14 cellular contexts compared by ENCODE assay signal in genomic region chr11:131914299-131914902, GRCh38.
DNase-seq lines count a peak whose midpoint lies in the region; ATAC-seq, FAIRE-seq and TF ChIP-seq lines count a peak whose summit lies in the region.
"Had no signal": no experiment of that assay in that cellular context is flagged by ENCODE, and none has a peak within 500 bp of the region (broad histone marks: within the 10 kb centered on the region; RNA-seq: fewer than 3 reads in every experiment).

No MANE protein-coding gene starts in this region.

- peaks cover 4% of the 10 kb centered on the region for H3K4me1 Mint-ChIP-seq in progenitor cell of endocrine pancreas (ENCODE audit: low read depth)
- H3K4me1 Mint-ChIP-seq: natural killer cell had no signal

- dilution Hi-C loops in endothelial cell of umbilical vein (cut with MboI; ENCODE audit: extremely low pct_ligation_motif_present, low sequenced_read_pairs): loop anchor here (25.0 kb wide), 1 partner anchor 177 kb away; no protein-coding TSS in a partner anchor

- H2AK5ac ChIP-seq in trophoblast cell (ENCODE audit: low read length): no peak overlapping the region

- no peaks in the 10 kb centered on the region for H3K36me3 ChIP-seq in endothelial cell of umbilical vein (ENCODE audit: control insufficient read depth in 2 of 2, extremely low read depth in 1 of 2, insufficient read depth in 2 of 2, low read length in 2 of 2)
- H3K36me3 ChIP-seq in trophoblast cell (ENCODE audit: control insufficient read depth in 1 of 2, insufficient read depth in 2 of 2, low read length in 2 of 2): no peaks in the 10 kb centered on the region
- H3K36me3 ChIP-seq: heart left ventricle, SJSA1, suprapubic skin had no signal

- no peaks in the 10 kb centered on the region for H3K9me3 ChIP-seq in endothelial cell of umbilical vein (replicated peaks; ENCODE audit: control insufficient read depth, insufficient read depth, low read length)
- H3K9me3 ChIP-seq in trophoblast cell (ENCODE audit: insufficient read depth, low read depth, low read length): peaks cover 2% of the 10 kb centered on the region
- H3K9me3 ChIP-seq: heart left ventricle, SJSA1, suprapubic skin had no signal

- peak; percentile 31 to 34 for TF ChIP-seq CTCF in endothelial cell of umbilical vein (IDR thresholded peaks at IDR 0.05; ENCODE audit: extremely low read depth in 1 of 2, insufficient read depth in 1 of 2, low read depth in 1 of 2, low read length in 2 of 2)
- TF ChIP-seq CTCF in progenitor cell of endocrine pancreas (IDR thresholded peaks at IDR 0.05; ENCODE audit: unreplicated experiment): peak; percentile 34

- no peaks in the 10 kb centered on the region for H3K79me1 ChIP-seq in trophoblast cell (ENCODE audit: low read length)

- POLR2A ChIA-PET in endothelial cell of umbilical vein (lab: Charles Lee): no interaction called here

- H2AFZ ChIP-seq in endothelial cell of umbilical vein (ENCODE audit: low read depth, low read length) (no peak overlapping the region), trophoblast cell (ENCODE audit: insufficient read depth, low read length, poor library complexity) (no peak overlapping the region)

- H3K79me2 ChIP-seq in endothelial cell of umbilical vein (ENCODE audit: control insufficient read depth, insufficient read depth, low read length): no peaks in the 10 kb centered on the region
- no peaks in the 10 kb centered on the region for H3K79me2 ChIP-seq in trophoblast cell (ENCODE audit: control insufficient read depth, insufficient read depth, low read length, poor library complexity)

- no peak overlapping the region for H2BK12ac ChIP-seq in trophoblast cell (ENCODE audit: low read length)

- TF ChIP-seq POLR2A in endothelial cell of umbilical vein (IDR thresholded peaks at IDR 0.05; ENCODE audit: low read depth, low read length): no peak

- H3K23ac ChIP-seq in trophoblast cell (ENCODE audit: low read length): no peak overlapping the region

- ATAC-seq in GM19397 (IDR thresholded peaks at IDR 0.05; ENCODE audit: unreplicated experiment): no peak
- ATAC-seq: heart left ventricle, natural killer cell had no signal

- H4K8ac ChIP-seq in trophoblast cell (ENCODE audit: low read depth, low read length): no peak overlapping the region

- no peak overlapping the region for H3K4me3 Mint-ChIP-seq in progenitor cell of endocrine pancreas (ENCODE audit: low read depth)
- H3K4me3 Mint-ChIP-seq: natural killer cell had no signal

- no peak overlapping the region for H2BK120ac ChIP-seq in trophoblast cell (ENCODE audit: insufficient read depth, low read length, poor library complexity)

- H4K12ac ChIP-seq in trophoblast cell (ENCODE audit: low read depth, low read length): no peak overlapping the region

- H3K4me2 ChIP-seq in endothelial cell of umbilical vein (ENCODE audit: insufficient read depth, low read length): no peak overlapping the region
- H3K4me2 ChIP-seq in trophoblast cell (ENCODE audit: low read length): no peak overlapping the region

- H3K27ac ChIP-seq in endothelial cell of umbilical vein (ENCODE audit: insufficient read depth, low read depth, low read length): no peak overlapping the region
- H3K27ac ChIP-seq in trophoblast cell (ENCODE audit: low read depth, low read length): no peak overlapping the region
- H3K27ac ChIP-seq: heart left ventricle, SJSA1, suprapubic skin had no signal

- no peak overlapping the region for H3K14ac ChIP-seq in trophoblast cell (ENCODE audit: low read length)

- peaks cover 5% of the 10 kb centered on the region for H3K4me1 ChIP-seq in endothelial cell of umbilical vein (ENCODE audit: control insufficient read depth, extremely low read depth, insufficient read depth, low read length)
- H3K4me1 ChIP-seq in trophoblast cell (ENCODE audit: control insufficient read depth in 1 of 2, insufficient read depth in 2 of 2, low read length in 2 of 2): peaks cover 7 to 8% of the 10 kb centered on the region in 2 experiments
- H3K4me1 ChIP-seq: SJSA1 had no signal

- no peaks in the 10 kb centered on the region for H3K36me3 Mint-ChIP-seq in progenitor cell of endocrine pancreas (ENCODE audit: insufficient read depth)
- H3K36me3 Mint-ChIP-seq: natural killer cell had no signal

- H3K27me3 ChIP-seq in endothelial cell of umbilical vein (ENCODE audit: control insufficient read depth in 2 of 2, insufficient read depth in 2 of 2, low read length in 2 of 2): peaks cover 0 to 3% of the 10 kb centered on the region in 2 experiments
- peaks cover 24% of the 10 kb centered on the region for H3K27me3 ChIP-seq in trophoblast cell (ENCODE audit: insufficient read depth, low read length)
- H3K27me3 ChIP-seq: SJSA1 had no signal

- FAIRE-seq in endothelial cell of umbilical vein (lab: Jason Lieb, UNC): peak; percentile 56

- H2BK5ac ChIP-seq in trophoblast cell (ENCODE audit: low read depth, low read length, poor library complexity): no peak overlapping the region

- H4K20me1 ChIP-seq in endothelial cell of umbilical vein (replicated peaks; ENCODE audit: control insufficient read depth, extremely low read depth, insufficient read depth, low read length): no peaks in the 10 kb centered on the region

- H4K91ac ChIP-seq in trophoblast cell (ENCODE audit: low read depth, low read length): no peak overlapping the region

- H3K27ac Mint-ChIP-seq in progenitor cell of endocrine pancreas: no peak overlapping the region
- H3K27ac Mint-ChIP-seq: natural killer cell had no signal

- H3K27me3 Mint-ChIP-seq in progenitor cell of endocrine pancreas: peaks cover 53% of the 10 kb centered on the region

- no TSS peak for BruUV-seq in endothelial cell of umbilical vein (replicated peaks; lab: Mats Ljungman, UMichigan)

- H3K9ac ChIP-seq in endothelial cell of umbilical vein (replicated peaks; ENCODE audit: extremely low read depth, insufficient read depth, low read length) (no peak overlapping the region), trophoblast cell (ENCODE audit: low read length) (no peak overlapping the region)

- CTCF ChIA-PET in endothelial cell of umbilical vein (lab: Charles Lee): interaction anchor here (1.2 to 9.6 kb wide), 9 partner anchors 46 to 1027 kb away, joined by 4 to 322 read pairs (median 37); no protein-coding TSS in a partner anchor

- no peak overlapping the region for H3K4ac ChIP-seq in trophoblast cell (ENCODE audit: low read depth, low read length)

- no peaks in the 10 kb centered on the region for H3K9me3 Mint-ChIP-seq in progenitor cell of endocrine pancreas (ENCODE audit: low read depth)

- WGBS in trophoblast cell (ENCODE audit: extremely low coverage, insufficient coverage, insufficient read length): no CpG with 5 or more reads among the region's 4 CpGs

- no peaks in the 10 kb centered on the region for H3K9me1 ChIP-seq in endothelial cell of umbilical vein (replicated peaks; ENCODE audit: control insufficient read depth, extremely low read depth, insufficient read depth, low read length)

- intact Hi-C loops in endothelial cell of umbilical vein (cut with micrococcal nuclease): loop anchor here (1.0 to 5.0 kb wide), 6 partner anchors 97 to 1150 kb away; no protein-coding TSS in a partner anchor

- peak; percentile 6 for DNase-seq in DMS153 treated with DMSO at 0.1 percent for 48 hours (lab: John Stamatoyannopoulos, UW; ENCODE audit: unreplicated experiment)
- no peak for DNase-seq in DMS153 (lab: John Stamatoyannopoulos, UW)
- DNase-seq in NAMALWA (ENCODE audit: low spot score): peak; percentile 21
- DNase-seq in endothelial cell of umbilical vein (ENCODE audit: low read depth, low spot score): peak; percentile 20
- DNase-seq in progenitor cell of endocrine pancreas (ENCODE audit: low spot score, unreplicated experiment): no peak
- DNase-seq in trophoblast cell: no peak
- no peak for DNase-seq in NOMO-1 (lab: John Stamatoyannopoulos, UW; ENCODE audit: unreplicated experiment in 2 of 2)
- DNase-seq: anterior cingulate cortex, heart left ventricle, natural killer cell, NCI-H1436 had no signal

- H3K4me3 ChIP-seq in endothelial cell of umbilical vein (replicated peaks in 1 of 3; ENCODE audit: insufficient read depth in 1 of 3, low read depth in 1 of 3, low read length in 3 of 3) (no peak overlapping the region), trophoblast cell (ENCODE audit: low read depth, low read length) (no peak overlapping the region)
- H3K4me3 ChIP-seq: heart left ventricle, SJSA1, suprapubic skin had no signal

- H3K18ac ChIP-seq in trophoblast cell (ENCODE audit: low read length): no peak overlapping the region

TF ChIP-seq in endothelial cell of umbilical vein, 7 proteins besides CTCF, POLR2A, EP300 and RAD21:
- TF ChIP-seq MAX (IDR thresholded peaks at IDR 0.05; ENCODE audit: insufficient read depth, insufficient read length) (no peak), JUN (IDR thresholded peaks at IDR 0.05; ENCODE audit: borderline replicate concordance, insufficient read depth, insufficient read length, low read depth) (no peak), EZH2 (IDR thresholded peaks at IDR 0.05; ENCODE audit: borderline replicate concordance, low read depth, low read length, severe bottlenecking) (no peak), POLR2AphosphoS5 (IDR thresholded peaks at IDR 0.05; ENCODE audit: insufficient read depth, low read depth, low read length) (no peak), FOS (IDR thresholded peaks at IDR 0.05; ENCODE audit: borderline replicate concordance, insufficient read depth, low read length) (no peak), MYC (IDR thresholded peaks at IDR 0.05; ENCODE audit: low read depth, low read length) (no peak), GATA2 (IDR thresholded peaks at IDR 0.05; ENCODE audit: insufficient read depth, insufficient read length, low read depth, low read length) (no peak)

Comparison
In these comparisons a context has a peak if more than half of its experiments do, and no peak if none do; other contexts are left out.
1. DNase-seq: peak in DMS153 treated with DMSO at 0.1 percent for 48 hours (single experiment), NAMALWA (single experiment) and endothelial cell of umbilical vein (single experiment); none in DMS153 (single experiment), progenitor cell of endocrine pancreas (single experiment), trophoblast cell (0 of 2) and NOMO-1 (0 of 2).